16 cellular contexts compared by ENCODE assay signal in genomic region chr3:33071181-33071580, GRCh38. TPM values are rescaled to one million over a fixed set of nuclear protein-coding genes. Genes with fewer than 3 reads are reported as not detected.
DNase-seq lines count a peak whose midpoint lies in the region; ATAC-seq and TF ChIP-seq lines count a peak whose summit lies in the region.
"Had no signal": no experiment of that assay in that cellular context is flagged by ENCODE, and none has a peak within 500 bp of the region (broad histone marks: within the 10 kb centered on the region; RNA-seq: fewer than 3 reads in every experiment).

No MANE protein-coding gene starts in this region.

- no peak for TF ChIP-seq CTCF in CD4-positive, alpha-beta T cell (IDR thresholded peaks at IDR 0.05)
- no peak for TF ChIP-seq CTCF in WTC11 (IDR thresholded peaks at IDR 0.05)

- H3K27me3 Mint-ChIP-seq in CD4-positive, alpha-beta T cell, result no peaks in the 10 kb centered on the region
- H3K27me3 Mint-ChIP-seq in CD8-positive, alpha-beta memory T cell, result no peaks in the 10 kb centered on the region
- no peaks in the 10 kb centered on the region for H3K27me3 Mint-ChIP-seq in WTC11 (ENCODE audit: low read depth)

- H3K4me1 Mint-ChIP-seq in CD4-positive, alpha-beta T cell (ENCODE audit: low read depth), result peaks cover 39% of the 10 kb centered on the region
- H3K4me1 Mint-ChIP-seq in CD8-positive, alpha-beta memory T cell, result peaks cover 17 to 61% (median 52%) of the 10 kb centered on the region in 3 donors
- peaks cover 7% of the 10 kb centered on the region for H3K4me1 Mint-ChIP-seq in WTC11

- H3K36me3 ChIP-seq in CD8-positive, alpha-beta memory T cell (ENCODE audit: insufficient read depth, low read length), result peaks cover 7% of the 10 kb centered on the region

- intact Hi-C loops in CD4-positive, alpha-beta T cell (cut with DNase I, micrococcal nuclease), result loop anchor here in 1 of 2 experiments (2.0 to 10.0 kb wide), 3 partner anchors 52 to 566 kb away; partner anchors contain the start of gene CMTM6

- H3K27ac ChIP-seq in CD4-positive, alpha-beta T cell (ENCODE audit: low read depth, low read length), result no peak overlapping the region
- H3K27ac ChIP-seq in CD8-positive, alpha-beta memory T cell (ENCODE audit: low read depth, low read length), result no peak overlapping the region
- H3K27ac ChIP-seq: BLaER1 treated with 17β-estradiol and CSF1 and Interleukin-3, amounts not matched to agents 10 nM and 100 nM had no signal

- no peak overlapping the region for H3K4me3 ChIP-seq in CD8-positive, alpha-beta memory T cell (ENCODE audit: low read length)
- H3K4me3 ChIP-seq: BLaER1 treated with 17β-estradiol and CSF1 and Interleukin-3, amounts not matched to agents 10 nM and 100 nM; GM12878; HAP-1 had no signal

- H3K4me3 Mint-ChIP-seq in CD4-positive, alpha-beta T cell, result peak overlapping the region; percentile 18
- peak overlapping the region in 2 of 7 donors; percentile 4 to 10 for H3K4me3 Mint-ChIP-seq in CD8-positive, alpha-beta memory T cell
- no peak overlapping the region for H3K4me3 Mint-ChIP-seq in WTC11

- POLR2A ChIA-PET in CD4-positive, alpha-beta T cell (lab: Charles Lee), result interaction anchor here (1.0 to 1.2 kb wide), 2 partner anchors 11 to 122 kb away, joined by 3 to 4 read pairs; no protein-coding TSS in a partner anchor
- POLR2A ChIA-PET in CD8-positive, alpha-beta memory T cell (lab: Charles Lee), result no interaction called here
- POLR2A ChIA-PET in WTC11 (lab: Charles Lee), result no interaction called here

- H3K36me3 Mint-ChIP-seq in CD4-positive, alpha-beta T cell (ENCODE audit: low read depth), result peaks cover 40% of the 10 kb centered on the region
- H3K36me3 Mint-ChIP-seq in CD8-positive, alpha-beta memory T cell, result peaks cover 0 to 66% (median 25%) of the 10 kb centered on the region in 3 donors
- H3K36me3 Mint-ChIP-seq in WTC11, result no peaks in the 10 kb centered on the region; the same call in 1 of the 2 replicates

- peak; percentile 18 for ATAC-seq in CD4-positive, alpha-beta T cell (ENCODE audit: poor library complexity)
- ATAC-seq in WTC11 (no peak), GM21423 (IDR thresholded peaks at IDR 0.05; ENCODE audit: unreplicated experiment) (no peak), HG03139 (IDR thresholded peaks at IDR 0.05; ENCODE audit: unreplicated experiment) (no peak), HG03469 (IDR thresholded peaks at IDR 0.05; ENCODE audit: unreplicated experiment) (no peak)
- ATAC-seq: GM12878, PC-3 had no signal

- H3K27me3 ChIP-seq in CD4-positive, alpha-beta T cell (ENCODE audit: control insufficient read depth, insufficient read depth, low read length), result no peaks in the 10 kb centered on the region
- no peaks in the 10 kb centered on the region for H3K27me3 ChIP-seq in CD8-positive, alpha-beta memory T cell (ENCODE audit: insufficient read depth, low read length, poor library complexity, severe bottlenecking)
- H3K27me3 ChIP-seq: BLaER1 treated with 17β-estradiol and CSF1 and Interleukin-3, amounts not matched to agents 10 nM and 100 nM had no signal

- no peaks in the 10 kb centered on the region for H3K4me1 ChIP-seq in CD8-positive, alpha-beta memory T cell (ENCODE audit: insufficient read depth, low read length)

- H3K9me3 ChIP-seq in CD4-positive, alpha-beta T cell (ENCODE audit: control insufficient read depth, low read length), result no peaks in the 10 kb centered on the region
- H3K9me3 ChIP-seq in CD8-positive, alpha-beta memory T cell (ENCODE audit: low read length), result no peaks in the 10 kb centered on the region
- H3K9me3 ChIP-seq: BLaER1 treated with 17β-estradiol and CSF1 and Interleukin-3, amounts not matched to agents 10 nM and 100 nM; HAP-1 had no signal

- DNase-seq in CD4-positive, alpha-beta T cell, result no peak
- DNase-seq in CD8-positive, alpha-beta memory T cell, result no peak
- DNase-seq in WTC11 (ENCODE audit: low spot score) (no peak), islet precursor cell (peak; percentile 83)
- no peak for DNase-seq in activated effector memory CD4-positive, alpha-beta T cell treated with Interleukin-2 at 50 U/mL for 16 hours
- DNase-seq: DMS53; NCI-H2081 treated with DMSO at 0.1 percent for 48 hours; NCI-H526 treated with DMSO at 0.1 percent for 48 hours; NK-92 treated with Interleukin-12 subunit alpha and Interleukin-12 subunit beta, amount 100 ng/mL, for 24 hours; PC-3 had no signal

- no peaks in the 10 kb centered on the region for H3K9me3 Mint-ChIP-seq in CD4-positive, alpha-beta T cell
- H3K9me3 Mint-ChIP-seq in CD8-positive, alpha-beta memory T cell, result no peaks in the 10 kb centered on the region
- H3K9me3 Mint-ChIP-seq in WTC11, result no peaks in the 10 kb centered on the region

- CTCF ChIA-PET in CD4-positive, alpha-beta T cell (lab: Charles Lee), result interaction anchor here (1.4 to 1.9 kb wide), 2 partner anchors 40 to 124 kb away, joined by 3 to 6 read pairs; no protein-coding TSS in a partner anchor
- CTCF ChIA-PET in CD8-positive, alpha-beta memory T cell (lab: Charles Lee), result interaction anchor here (1.2 to 7.5 kb wide), 4 partner anchors 11 to 301 kb away, joined by 3 to 125 read pairs (median 6); no protein-coding TSS in a partner anchor
- CTCF ChIA-PET in WTC11 (lab: Charles Lee), result interaction anchor here (0.6 to 1.8 kb wide), 3 partner anchors 22 to 158 kb away, joined by 3 to 4 read pairs (median 3); no protein-coding TSS in a partner anchor

- H3K27ac Mint-ChIP-seq in CD4-positive, alpha-beta T cell, result peak overlapping the region; percentile 75
- peak overlapping the region in 7 of 8 donors; percentile 19 to 89 (median 57) for H3K27ac Mint-ChIP-seq in CD8-positive, alpha-beta memory T cell
- H3K27ac Mint-ChIP-seq in WTC11, result peak overlapping the region; percentile 7; the same call in 1 of the 2 replicates

TF ChIP-seq in WTC11, 78 proteins besides CTCF, POLR2A, EP300 and RAD21 (continues in another document):
- no peak for TF ChIP-seq TEAD4 (CRISPR knock-in tag; IDR thresholded peaks at IDR 0.05)
- no peak for TF ChIP-seq ERG (CRISPR knock-in tag; IDR thresholded peaks at IDR 0.05)
- no peak for TF ChIP-seq ZNF317 (CRISPR knock-in tag; IDR thresholded peaks at IDR 0.05; ENCODE audit: borderline replicate concordance, low read depth)
- TF ChIP-seq ARID4B (CRISPR knock-in tag; IDR thresholded peaks at IDR 0.05; ENCODE audit: borderline replicate concordance), result no peak
- no peak for TF ChIP-seq CDX4 (CRISPR knock-in tag; IDR thresholded peaks at IDR 0.05; ENCODE audit: borderline replicate concordance)

RNA-seq across cellular contexts. Expression of gene GLB1, which starts 25.8 kb away (rescaled TPM):
- 10 to 100 TPM; 20.1 to 22.8 TPM for total RNA-seq in CD4-positive, alpha-beta T cell
- total RNA-seq in CD8-positive, alpha-beta memory T cell, result 10 to 100 TPM; 41.5 to 50.9 TPM
- polyA plus RNA-seq in CD8-positive, alpha-beta memory T cell, result 35.5 TPM
- 48.2 to 60.2 TPM (median 58.2 TPM) in 3 replicates for total RNA-seq in WTC11 (2021)

RNA-seq across cellular contexts. Expression of gene TMPPE, which starts 25.8 kb away (rescaled TPM):
- total RNA-seq in CD4-positive, alpha-beta T cell, result 1 to 10 TPM; 8.5 TPM
- total RNA-seq in CD8-positive, alpha-beta memory T cell, result 10 to 100 TPM; 12.0 to 13.2 TPM
- 0.62 TPM for polyA plus RNA-seq in CD8-positive, alpha-beta memory T cell
- 6.7 to 7.4 TPM (median 6.8 TPM) in 3 replicates for total RNA-seq in WTC11 (2021)

RNA-seq across cellular contexts. Expression of gene CRTAP, which starts 42.6 kb away (rescaled TPM):
- total RNA-seq in CD4-positive, alpha-beta T cell, result 10 to 100 TPM; 38.2 to 40.3 TPM
- total RNA-seq in CD8-positive, alpha-beta memory T cell, result 10 to 100 TPM; 49.5 to 50.3 TPM
- polyA plus RNA-seq in CD8-positive, alpha-beta memory T cell, result 84.0 TPM
- 156 to 197 TPM (median 196 TPM) in 3 replicates for total RNA-seq in WTC11 (2021)

Comparison
In these comparisons a context has a peak if more than half of its experiments do, and no peak if none do; other contexts are left out.
1. H3K27ac Mint-ChIP-seq: peak in every context shown above with its lines; median percentile 75 in CD4-positive, alpha-beta T cell; 57 in CD8-positive, alpha-beta memory T cell; 7 in WTC11.